ENCODE assay signal across 8 cellular contexts in the genomic region with DNA sequence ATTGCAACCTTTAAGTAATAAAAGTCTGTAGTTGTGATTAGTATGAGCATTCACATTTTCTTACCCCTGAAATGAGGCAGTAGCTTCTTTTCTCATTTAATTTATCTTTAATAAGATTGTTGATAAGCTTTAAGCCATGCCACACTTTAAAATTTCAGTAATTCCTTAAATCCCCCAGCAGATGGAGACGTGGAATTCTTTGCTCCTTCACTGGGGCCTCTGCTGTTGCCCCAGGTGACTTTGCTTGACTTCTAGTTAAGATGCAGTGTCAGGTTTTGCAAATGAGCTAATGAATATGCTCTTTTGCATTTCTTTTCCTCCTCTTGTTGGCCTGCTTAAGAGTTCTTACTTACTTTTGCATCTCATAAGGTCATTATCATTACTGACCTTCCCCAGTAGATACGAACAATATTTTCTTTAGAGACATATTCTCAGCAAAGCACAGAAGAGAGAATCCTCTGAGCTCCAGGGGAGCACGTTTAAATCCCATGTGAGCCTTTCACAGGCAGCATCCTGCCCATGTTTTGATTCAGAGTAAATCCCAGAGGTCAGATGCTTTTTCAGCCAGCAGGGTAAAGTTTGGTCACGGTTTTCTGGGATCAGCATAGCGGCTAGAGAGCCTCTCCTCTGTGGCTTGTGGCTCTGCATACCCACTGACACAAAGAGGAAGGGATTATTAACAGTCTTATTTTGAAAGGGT.
DNase-seq lines count a peak whose midpoint lies in the region; ATAC-seq, FAIRE-seq and TF ChIP-seq lines count a peak whose summit lies in the region.

No MANE protein-coding gene starts in this region.

- H2AFZ ChIP-seq in HepG2 (ENCODE audit: low read length), result no peak overlapping the region

- H3K79me2 ChIP-seq in HepG2 (ENCODE audit: insufficient read depth, low read length), result no peaks in the 10 kb centered on the region

- TF ChIP-seq CTCF in NB4 (IDR thresholded peaks at IDR 0.05; ENCODE audit: low read depth, low read length) (peak; percentile 14), HepG2 (CRISPR knock-in tag; IDR thresholded peaks at IDR 0.05) (peak; percentile 60)

- no peaks in the 10 kb centered on the region for H3K36me3 Mint-ChIP-seq in stimulated activated naive B cell treated with anti-CD40 and anti-IgM and Interleukin-4, amounts not matched to agents 10 μg/mL and 1 μg/mL and 100 μg/mL, for 72 hours

- TF ChIP-seq POLR2A in NB4 (IDR thresholded peaks at IDR 0.05; ENCODE audit: extremely low read depth, insufficient read length) (no peak), HepG2 (IDR thresholded peaks at IDR 0.05; ENCODE audit: insufficient read depth in 1 of 2, low read depth in 2 of 2, low read length in 2 of 2) (no peak)

- H3K9me3 ChIP-seq in HepG2 (ENCODE audit: low read length), result no peaks in the 10 kb centered on the region

- DNase-seq in DMS114 treated with DMSO at 0.1 percent for 48 hours (lab: John Stamatoyannopoulos, UW; ENCODE audit: unreplicated experiment) (peak; percentile 31), NB4 (ENCODE audit: low read depth) (peak; percentile 6), brain pericyte (ENCODE audit: low read depth, low spot score) (peak; percentile 59), HepG2 (ENCODE audit: low spot score) (peak; percentile 31), activated gamma-delta T cell treated with Interleukin-2 at 50 U/mL for 16 hours (no peak), NCI-H128 (lab: John Stamatoyannopoulos, UW; ENCODE audit: unreplicated experiment) (no peak)
- no peak for DNase-seq in stimulated activated naive B cell treated with anti-CD40 and anti-IgM and Interleukin-4, amounts not matched to agents 10 μg/mL and 1 μg/mL and 100 μg/mL, for 72 hours

- no peak overlapping the region for H3K27ac Mint-ChIP-seq in stimulated activated naive B cell treated with anti-CD40 and anti-IgM and Interleukin-4, amounts not matched to agents 10 μg/mL and 1 μg/mL and 100 μg/mL, for 72 hours

- intact Hi-C loops in HepG2 (cut with micrococcal nuclease; ENCODE audit: unreplicated experiment), result loop anchor here (2.0 to 10.0 kb wide), 3 partner anchors 195 to 599 kb away; no protein-coding TSS in a partner anchor

- H4K20me1 ChIP-seq in HepG2 (ENCODE audit: insufficient read depth, low read length), result no peaks in the 10 kb centered on the region

- H3K4me3 ChIP-seq in NB4 (ENCODE audit: low read depth, low read length), result no peak overlapping the region
- H3K4me3 ChIP-seq in HepG2 (replicated peaks in 1 of 3; ENCODE audit: insufficient read depth in 1 of 3, low read depth in 2 of 3, low read length in 3 of 3), result no peak overlapping the region

- no peaks in the 10 kb centered on the region for H3K27me3 Mint-ChIP-seq in stimulated activated naive B cell treated with anti-CD40 and anti-IgM and Interleukin-4, amounts not matched to agents 10 μg/mL and 1 μg/mL and 100 μg/mL, for 72 hours

- POLR2A ChIA-PET in HepG2 (lab: Yijun Ruan, JAX), result no interaction called here

- CTCF ChIA-PET in HepG2 (lab: Yijun Ruan, JAX; ENCODE audit: low intra/inter-chr PET ratio, low total read pairs), result interaction anchor here (0.8 kb wide), 1 partner anchor 22 kb away, joined by 4 read pairs; no protein-coding TSS in a partner anchor

- H3K27me3 ChIP-seq in HepG2 (ENCODE audit: control insufficient read depth in 1 of 2, insufficient read depth in 2 of 2, low read length in 2 of 2), result no peaks in the 10 kb centered on the region

- peak; percentile 68 for FAIRE-seq in HepG2 (lab: Jason Lieb, UNC)

- H3K9me3 Mint-ChIP-seq in stimulated activated naive B cell treated with anti-CD40 and anti-IgM and Interleukin-4, amounts not matched to agents 10 μg/mL and 1 μg/mL and 100 μg/mL, for 72 hours, result no peaks in the 10 kb centered on the region

- no TSS peak for BruUV-seq in HepG2 (replicated peaks; lab: Mats Ljungman, UMichigan)

- TF ChIP-seq EP300 in HepG2 (IDR thresholded peaks at IDR 0.05; ENCODE audit: low read depth in 2 of 2, low read length in 2 of 2) (no peak), HepG2 (CRISPR knock-in tag; IDR thresholded peaks at IDR 0.05; ENCODE audit: borderline replicate concordance) (no peak)

- H3K4me1 Mint-ChIP-seq in stimulated activated naive B cell treated with anti-CD40 and anti-IgM and Interleukin-4, amounts not matched to agents 10 μg/mL and 1 μg/mL and 100 μg/mL, for 72 hours, result no peaks in the 10 kb centered on the region

- H3K36me3 ChIP-seq in HepG2 (replicated peaks in 1 of 2; ENCODE audit: control insufficient read depth in 1 of 2, insufficient read depth in 2 of 2, low read length in 2 of 2), result no peaks in the 10 kb centered on the region

- in situ Hi-C loops in HepG2 (cut with HindIII; ENCODE audit: extremely low pct_ligation_motif_present, low pct_unique_long_range_greater_than_20kb), result loop anchor here (10.0 to 25.0 kb wide), 2 partner anchors 528 to 605 kb away; no protein-coding TSS in a partner anchor

- no peak overlapping the region for H3K27ac ChIP-seq in HepG2 (ENCODE audit: extremely low read length, insufficient read depth, low read length)

- no peak overlapping the region for H3K9ac ChIP-seq in HepG2 (ENCODE audit: insufficient read depth, low read depth, low read length)

- H3K4me2 ChIP-seq in HepG2 (ENCODE audit: low read depth, low read length), result no peak overlapping the region

- WGBS in HepG2 (ENCODE audit: low lambda C conversion rate), result 62% methylated on average over 5 of the region's 5 CpGs

- TF ChIP-seq RAD21 in HepG2 (CRISPR knock-in tag; IDR thresholded peaks at IDR 0.05), result no peak

- peak; percentile 68 for ATAC-seq in HepG2
- no peak for ATAC-seq in GM21825 (IDR thresholded peaks at IDR 0.05; ENCODE audit: unreplicated experiment)
- ATAC-seq in stimulated activated naive B cell treated with anti-CD40 and anti-IgM and Interleukin-4, amounts not matched to agents 10 μg/mL and 1 μg/mL and 100 μg/mL, for 72 hours (replicated peaks), result no peak

- H3K4me1 ChIP-seq in HepG2 (ENCODE audit: insufficient read depth, low read length), result peaks cover 12% of the 10 kb centered on the region

- H3K4me3 Mint-ChIP-seq in stimulated activated naive B cell treated with anti-CD40 and anti-IgM and Interleukin-4, amounts not matched to agents 10 μg/mL and 1 μg/mL and 100 μg/mL, for 72 hours, result no peak overlapping the region

TF ChIP-seq in HepG2, 621 proteins besides CTCF, POLR2A, EP300 and RAD21:
- TF ChIP-seq ZNF780A (CRISPR knock-in tag; IDR thresholded peaks at IDR 0.05), result no peak
- no peak for TF ChIP-seq GABPA (IDR thresholded peaks at IDR 0.05; ENCODE audit: low read depth, low read length)
- TF ChIP-seq GABPA (CRISPR knock-in tag; IDR thresholded peaks at IDR 0.05; ENCODE audit: low read depth), result no peak
- TF ChIP-seq, protein P1, sequence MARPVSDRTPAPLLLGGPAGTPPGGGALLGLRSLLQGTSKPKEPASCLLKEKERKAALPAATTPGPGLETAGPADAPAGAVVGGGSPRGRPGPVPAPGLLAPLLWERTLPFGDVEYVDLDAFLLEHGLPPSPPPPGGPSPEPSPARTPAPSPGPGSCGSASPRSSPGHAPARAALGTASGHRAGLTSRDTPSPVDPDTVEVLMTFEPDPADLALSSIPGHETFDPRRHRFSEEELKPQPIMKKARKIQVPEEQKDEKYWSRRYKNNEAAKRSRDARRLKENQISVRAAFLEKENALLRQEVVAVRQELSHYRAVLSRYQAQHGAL (CRISPR knock-in tag; IDR thresholded peaks at IDR 0.05; ENCODE audit: not compliant biosample characterization), result no peak
- TF ChIP-seq ASH2L (IDR thresholded peaks at IDR 0.05; ENCODE audit: insufficient read length, low read depth, low read length), result no peak
- peak; percentile 61; the same call in 1 of the 2 replicates for TF ChIP-seq SMC3 (IDR thresholded peaks at IDR 0.05; ENCODE audit: low read length)
- TF ChIP-seq, protein P2, sequence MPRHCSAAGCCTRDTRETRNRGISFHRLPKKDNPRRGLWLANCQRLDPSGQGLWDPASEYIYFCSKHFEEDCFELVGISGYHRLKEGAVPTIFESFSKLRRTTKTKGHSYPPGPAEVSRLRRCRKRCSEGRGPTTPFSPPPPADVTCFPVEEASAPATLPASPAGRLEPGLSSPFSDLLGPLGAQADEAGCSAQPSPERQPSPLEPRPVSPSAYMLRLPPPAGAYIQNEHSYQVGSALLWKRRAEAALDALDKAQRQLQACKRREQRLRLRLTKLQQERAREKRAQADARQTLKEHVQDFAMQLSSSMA (CRISPR knock-in tag; IDR thresholded peaks at IDR 0.05), result no peak
- no peak for TF ChIP-seq ZC3H4 (CRISPR knock-in tag; IDR thresholded peaks at IDR 0.05; ENCODE audit: borderline replicate concordance)
- peak; percentile 76 for TF ChIP-seq STAG1 (CRISPR knock-in tag; IDR thresholded peaks at IDR 0.05)
- no peak for TF ChIP-seq EEA1 (CRISPR knock-in tag; IDR thresholded peaks at IDR 0.05; ENCODE audit: borderline replicate concordance)
- no peak for TF ChIP-seq ARNTL (CRISPR knock-in tag; IDR thresholded peaks at IDR 0.05)
- no peak for TF ChIP-seq FOSL1 (CRISPR knock-in tag; IDR thresholded peaks at IDR 0.05; ENCODE audit: borderline replicate concordance)
- no peak for TF ChIP-seq RBAK (CRISPR knock-in tag; IDR thresholded peaks at IDR 0.05)
- TF ChIP-seq, protein P3, sequence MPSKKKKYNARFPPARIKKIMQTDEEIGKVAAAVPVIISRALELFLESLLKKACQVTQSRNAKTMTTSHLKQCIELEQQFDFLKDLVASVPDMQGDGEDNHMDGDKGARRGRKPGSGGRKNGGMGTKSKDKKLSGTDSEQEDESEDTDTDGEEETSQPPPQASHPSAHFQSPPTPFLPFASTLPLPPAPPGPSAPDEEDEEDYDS (CRISPR knock-in tag; IDR thresholded peaks at IDR 0.05), result no peak
- TF ChIP-seq KDM6A (CRISPR knock-in tag; IDR thresholded peaks at IDR 0.05; ENCODE audit: low read depth), result no peak
- TF ChIP-seq, protein P4, sequence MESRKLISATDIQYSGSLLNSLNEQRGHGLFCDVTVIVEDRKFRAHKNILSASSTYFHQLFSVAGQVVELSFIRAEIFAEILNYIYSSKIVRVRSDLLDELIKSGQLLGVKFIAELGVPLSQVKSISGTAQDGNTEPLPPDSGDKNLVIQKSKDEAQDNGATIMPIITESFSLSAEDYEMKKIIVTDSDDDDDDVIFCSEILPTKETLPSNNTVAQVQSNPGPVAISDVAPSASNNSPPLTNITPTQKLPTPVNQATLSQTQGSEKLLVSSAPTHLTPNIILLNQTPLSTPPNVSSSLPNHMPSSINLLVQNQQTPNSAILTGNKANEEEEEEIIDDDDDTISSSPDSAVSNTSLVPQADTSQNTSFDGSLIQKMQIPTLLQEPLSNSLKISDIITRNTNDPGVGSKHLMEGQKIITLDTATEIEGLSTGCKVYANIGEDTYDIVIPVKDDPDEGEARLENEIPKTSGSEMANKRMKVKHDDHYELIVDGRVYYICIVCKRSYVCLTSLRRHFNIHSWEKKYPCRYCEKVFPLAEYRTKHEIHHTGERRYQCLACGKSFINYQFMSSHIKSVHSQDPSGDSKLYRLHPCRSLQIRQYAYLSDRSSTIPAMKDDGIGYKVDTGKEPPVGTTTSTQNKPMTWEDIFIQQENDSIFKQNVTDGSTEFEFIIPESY (CRISPR knock-in tag; IDR thresholded peaks at IDR 0.05), result peak; percentile 41; the same call in 1 of the 2 replicates

Comparison
In these comparisons a context has a peak if more than half of its experiments do, and no peak if none do; other contexts are left out.
1. DNase-seq: peak in DMS114 treated with DMSO at 0.1 percent for 48 hours (single experiment), NB4 (single experiment), brain pericyte (single experiment) and HepG2 (single experiment); none in activated gamma-delta T cell treated with Interleukin-2 at 50 U/mL for 16 hours (single experiment), stimulated activated naive B cell treated with anti-CD40 and anti-IgM and Interleukin-4, amounts not matched to agents 10 μg/mL and 1 μg/mL and 100 μg/mL, for 72 hours (single experiment) and NCI-H128 (single experiment).